Comparison of ENCODE assay signal across 16 cellular contexts in genomic region chr14:75088153-75088552, GRCh38.
"Had no signal": no experiment of that assay in that cellular context is flagged by ENCODE, and none has a peak within 500 bp of the region (broad histone marks: within the 10 kb centered on the region; RNA-seq: fewer than 3 reads in every experiment).

No MANE protein-coding gene starts in this region.

- H3K4me3 Mint-ChIP-seq: immature natural killer cell; naive thymus-derived CD8-positive, alpha-beta T cell; nephron; neural crest cell; stimulated activated memory B cell treated with anti-CD40 and anti-IgM and Interleukin-4, amounts not matched to agents 10 μg/mL and 1 μg/mL and 100 μg/mL, for 72 hours; stimulated activated naive CD8-positive, alpha-beta T cell treated with anti-CD3 and anti-CD28 coated beads, Interleukin-15, amount 100 ng/mL, for 72 hours; type B pancreatic cell had no signal

- H3K9me3 ChIP-seq: left lung, lower lobe of right lung, pancreas, prostate gland, tibial nerve, uterus had no signal

- ATAC-seq: stimulated activated memory B cell treated with anti-CD40 and anti-IgM and Interleukin-4, amounts not matched to agents 10 μg/mL and 1 μg/mL and 100 μg/mL, for 72 hours had no signal

- H3K27me3 Mint-ChIP-seq: naive thymus-derived CD8-positive, alpha-beta T cell; stimulated activated memory B cell treated with anti-CD40 and anti-IgM and Interleukin-4, amounts not matched to agents 10 μg/mL and 1 μg/mL and 100 μg/mL, for 72 hours; stimulated activated naive CD8-positive, alpha-beta T cell treated with anti-CD3 and anti-CD28 coated beads, Interleukin-15, amount 100 ng/mL, for 72 hours; type B pancreatic cell had no signal

- FAIRE-seq: kidney, pancreas had no signal

- H3K4me1 Mint-ChIP-seq: immature natural killer cell; naive thymus-derived CD8-positive, alpha-beta T cell; neural crest cell; stimulated activated memory B cell treated with anti-CD40 and anti-IgM and Interleukin-4, amounts not matched to agents 10 μg/mL and 1 μg/mL and 100 μg/mL, for 72 hours had no signal

- H3K27ac ChIP-seq: left lung, lower lobe of right lung, pancreas, prostate gland, tibial nerve, uterus had no signal

- H3K36me3 ChIP-seq: uterus had no signal

- H3K9me3 Mint-ChIP-seq: immature natural killer cell; naive thymus-derived CD8-positive, alpha-beta T cell; nephron; neural crest cell; stimulated activated memory B cell treated with anti-CD40 and anti-IgM and Interleukin-4, amounts not matched to agents 10 μg/mL and 1 μg/mL and 100 μg/mL, for 72 hours; stimulated activated naive CD8-positive, alpha-beta T cell treated with anti-CD3 and anti-CD28 coated beads, Interleukin-15, amount 100 ng/mL, for 72 hours; type B pancreatic cell had no signal

- H3K4me3 ChIP-seq: left lung, lower lobe of right lung, pancreas, prostate gland, smooth muscle cell, tibial nerve, uterus had no signal

- H3K27ac Mint-ChIP-seq: immature natural killer cell; nephron; stimulated activated memory B cell treated with anti-CD40 and anti-IgM and Interleukin-4, amounts not matched to agents 10 μg/mL and 1 μg/mL and 100 μg/mL, for 72 hours; stimulated activated naive CD8-positive, alpha-beta T cell treated with anti-CD3 and anti-CD28 coated beads, Interleukin-15, amount 100 ng/mL, for 72 hours; type B pancreatic cell had no signal

- DNase-seq: kidney; left lung; lower lobe of right lung; stimulated activated naive CD4-positive, alpha-beta T cell treated with Interleukin-2 at 50 U/mL for 16 hours had no signal

- H3K27me3 ChIP-seq: left lung, pancreas, tibial nerve, uterus had no signal

- H3K4me2 ChIP-seq: smooth muscle cell had no signal

- H3K4me1 ChIP-seq: left lung, lower lobe of right lung, pancreas, prostate gland, tibial nerve, uterus had no signal
